ENCODE assay signal across 14 cellular contexts in the genomic region with DNA sequence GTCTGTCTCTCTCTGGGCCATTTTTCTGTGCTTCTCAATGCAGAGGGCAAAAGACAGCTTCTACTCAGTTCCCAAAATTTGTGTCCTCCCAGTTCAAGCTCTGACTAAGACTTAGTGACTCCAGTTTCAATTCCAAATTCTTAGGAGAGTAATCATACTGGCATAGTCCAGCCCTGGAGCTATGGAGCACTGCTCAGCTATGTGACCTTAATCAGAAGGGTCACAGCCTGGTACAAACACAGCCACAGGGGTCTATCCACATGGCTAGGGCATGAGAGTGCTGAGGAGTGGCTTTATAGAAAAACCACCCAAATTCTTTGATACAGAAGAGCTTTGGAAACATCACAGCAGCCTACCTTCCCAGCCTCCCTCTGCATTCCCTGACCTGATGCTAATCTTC.
DNase-seq lines count a peak whose midpoint lies in the region; ATAC-seq and TF ChIP-seq lines count a peak whose summit lies in the region.
"Had no signal": no experiment of that assay in that cellular context is flagged by ENCODE, and none has a peak within 500 bp of the region (broad histone marks: within the 10 kb centered on the region; RNA-seq: fewer than 3 reads in every experiment).

No MANE protein-coding gene starts in this region.

- peak; percentile 82 for DNase-seq in AG09309 (ENCODE audit: low read depth)
- DNase-seq in M059J (ENCODE audit: low read depth): peak; percentile 100
- DNase-seq in cardiac fibroblast (ENCODE audit: low read depth in 2 of 2): peak; percentile 71 to 82
- DNase-seq in kidney glomerular epithelial cell (lab: John Stamatoyannopoulos, UW): peak; percentile 80
- DNase-seq in activated naive CD4-positive, alpha-beta T cell treated with anti-CD3 and anti-CD28 coated beads for 36 hours: no peak
- no peak for DNase-seq in body of pancreas
- DNase-seq in endothelial cell (ENCODE audit: low spot score): no peak
- DNase-seq: activated CD4-positive, CD25-positive, alpha-beta regulatory T cell treated with anti-CD3 and anti-CD28 coated beads, Interleukin-2, amount 50 U/mL, for 72 hours; CD4-positive, alpha-beta T cell; NCI-H345; SIG-M5; tibial artery had no signal

- CTCF ChIA-PET in activated naive CD4-positive, alpha-beta T cell treated with anti-CD3 and anti-CD28 coated beads for 36 hours (lab: Charles Lee): interaction anchor here (0.6 kb wide), 1 partner anchor 22 kb away, joined by 3 read pairs; no protein-coding TSS in a partner anchor

- ATAC-seq in body of pancreas (no peak), HG02938 (IDR thresholded peaks at IDR 0.05; ENCODE audit: unreplicated experiment) (no peak)

- no peak overlapping the region for H3K27ac Mint-ChIP-seq in activated naive CD4-positive, alpha-beta T cell treated with anti-CD3 and anti-CD28 coated beads for 36 hours
- H3K27ac Mint-ChIP-seq in endothelial cell (ENCODE audit: unreplicated experiment): no peak overlapping the region
- H3K27ac Mint-ChIP-seq: CD4-positive, alpha-beta T cell had no signal

- H3K9me3 Mint-ChIP-seq in activated naive CD4-positive, alpha-beta T cell treated with anti-CD3 and anti-CD28 coated beads for 36 hours: no peaks in the 10 kb centered on the region
- no peaks in the 10 kb centered on the region for H3K9me3 Mint-ChIP-seq in endothelial cell (ENCODE audit: unreplicated experiment)
- H3K9me3 Mint-ChIP-seq: CD4-positive, alpha-beta T cell had no signal

- H3K4me1 Mint-ChIP-seq in activated naive CD4-positive, alpha-beta T cell treated with anti-CD3 and anti-CD28 coated beads for 36 hours (ENCODE audit: low read depth): no peaks in the 10 kb centered on the region
- H3K4me1 Mint-ChIP-seq in endothelial cell (ENCODE audit: unreplicated experiment): no peaks in the 10 kb centered on the region

- TF ChIP-seq POLR2A in body of pancreas (IDR thresholded peaks at IDR 0.05): no peak

- no peaks in the 10 kb centered on the region for H3K9me3 ChIP-seq in body of pancreas
- H3K9me3 ChIP-seq: tibial artery had no signal

- no peak overlapping the region for H3K4me3 Mint-ChIP-seq in activated naive CD4-positive, alpha-beta T cell treated with anti-CD3 and anti-CD28 coated beads for 36 hours
- no peak overlapping the region for H3K4me3 Mint-ChIP-seq in endothelial cell (ENCODE audit: unreplicated experiment)
- H3K4me3 Mint-ChIP-seq: CD4-positive, alpha-beta T cell had no signal

- H3K36me3 ChIP-seq in body of pancreas (replicated peaks in 1 of 2; ENCODE audit: insufficient read depth in 1 of 2, low read depth in 2 of 2): no peaks in the 10 kb centered on the region
- H3K36me3 ChIP-seq: tibial artery had no signal

- no peaks in the 10 kb centered on the region for H3K36me3 Mint-ChIP-seq in activated naive CD4-positive, alpha-beta T cell treated with anti-CD3 and anti-CD28 coated beads for 36 hours (ENCODE audit: low read depth)
- H3K36me3 Mint-ChIP-seq in endothelial cell (ENCODE audit: low read depth, unreplicated experiment): no peaks in the 10 kb centered on the region

- intact Hi-C loops in activated naive CD4-positive, alpha-beta T cell treated with anti-CD3 and anti-CD28 coated beads for 36 hours (cut with micrococcal nuclease): no loop called here
- intact Hi-C loops in body of pancreas (cut with DNase I): no loop called here

- TF ChIP-seq CTCF in AG09309 (IDR thresholded peaks at IDR 0.05; ENCODE audit: control insufficient read depth, insufficient read depth, low read depth, low read length, missing control alignments) (no peak), cardiac fibroblast (IDR thresholded peaks at IDR 0.05; ENCODE audit: low read depth, low read length) (no peak), body of pancreas (IDR thresholded peaks at IDR 0.05) (no peak), endothelial cell (IDR thresholded peaks at IDR 0.05; ENCODE audit: unreplicated experiment) (no peak)

- H3K27ac ChIP-seq in body of pancreas: no peak overlapping the region
- H3K27ac ChIP-seq: coronary artery, tibial artery had no signal

- H3K4me3 ChIP-seq in AG09309 (ENCODE audit: control insufficient read depth, low read depth, low read length) (no peak overlapping the region), cardiac fibroblast (replicated peaks in 1 of 2; ENCODE audit: low read depth in 2 of 2, low read length in 2 of 2) (no peak overlapping the region), body of pancreas (no peak overlapping the region)
- H3K4me3 ChIP-seq: coronary artery, tibial artery had no signal

- H3K27me3 Mint-ChIP-seq in activated naive CD4-positive, alpha-beta T cell treated with anti-CD3 and anti-CD28 coated beads for 36 hours (ENCODE audit: low read depth): peaks cover 2% of the 10 kb centered on the region
- H3K27me3 Mint-ChIP-seq in endothelial cell (ENCODE audit: unreplicated experiment): no peaks in the 10 kb centered on the region

- no peaks in the 10 kb centered on the region for H3K27me3 ChIP-seq in body of pancreas
- H3K27me3 ChIP-seq: tibial artery had no signal

- H3K4me1 ChIP-seq in body of pancreas: no peaks in the 10 kb centered on the region

Comparison
In these comparisons a context has a peak if more than half of its experiments do, and no peak if none do; other contexts are left out.
1. DNase-seq: peak in AG09309 (single experiment), M059J (single experiment), cardiac fibroblast (2 of 2) and kidney glomerular epithelial cell (single experiment); none in activated naive CD4-positive, alpha-beta T cell treated with anti-CD3 and anti-CD28 coated beads for 36 hours (single experiment), body of pancreas (0 of 4) and endothelial cell (single experiment).